ENCODE assay signal across 8 cellular contexts in the genomic region with DNA sequence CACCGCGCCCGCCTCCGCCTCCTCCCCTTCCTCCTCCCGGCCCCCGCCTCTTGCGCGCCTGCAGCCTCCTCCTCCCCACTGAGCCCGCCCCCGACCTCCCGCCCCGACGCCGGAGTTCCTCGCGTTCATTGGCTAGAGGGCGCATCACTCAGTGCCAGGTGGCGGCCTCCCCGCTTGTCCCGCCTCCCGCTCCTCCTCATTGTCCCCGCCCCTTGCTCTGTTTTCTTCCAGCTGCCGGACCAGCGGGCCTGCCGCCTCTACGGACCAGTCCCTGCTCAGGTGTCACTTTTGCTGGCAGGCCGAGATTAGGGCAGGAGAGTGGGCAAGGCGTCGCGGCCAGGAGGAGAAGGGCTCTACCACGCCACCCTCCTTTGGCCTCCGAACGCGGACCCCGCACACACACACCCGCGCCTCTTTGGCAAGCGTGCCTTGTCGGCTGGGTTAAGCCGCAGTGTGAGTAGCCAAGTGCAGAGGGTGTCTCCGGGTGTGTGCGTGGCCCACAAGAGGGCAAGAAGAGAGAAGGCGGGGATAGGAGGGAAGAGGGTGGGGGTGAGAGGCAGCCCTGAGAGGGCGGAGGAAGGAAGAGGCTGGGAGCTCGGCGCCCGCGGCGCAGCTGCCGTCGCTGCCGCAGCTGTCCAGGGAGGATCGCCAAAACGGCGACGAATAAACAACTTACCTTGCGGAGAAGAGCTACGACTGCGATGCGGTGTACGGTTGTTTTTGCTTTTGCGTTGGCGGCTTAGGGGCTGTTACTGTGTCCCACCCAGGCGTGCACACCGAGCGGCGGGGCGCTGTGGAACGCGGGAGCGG. TPM values are rescaled to one million over a fixed set of nuclear protein-coding genes. Genes with fewer than 3 reads are reported as not detected.
DNase-seq lines count a peak whose midpoint lies in the region; ATAC-seq and TF ChIP-seq lines count a peak whose summit lies in the region.

No MANE protein-coding gene starts in this region.

- H3K9me3 ChIP-seq in upper lobe of right lung: no peaks in the 10 kb centered on the region

- H3K27me3 ChIP-seq in upper lobe of right lung: no peaks in the 10 kb centered on the region

- TF ChIP-seq CTCF in GM13977 (IDR thresholded peaks at IDR 0.05; ENCODE audit: extremely low read depth, insufficient read depth, missing control alignments): no peak
- no peak for TF ChIP-seq CTCF in upper lobe of right lung (IDR thresholded peaks at IDR 0.05)

- DNase-seq in GM13977 (ENCODE audit: low spot score) (peak; percentile 99), NCI-H1436 treated with DMSO at 0.1 percent for 48 hours (lab: John Stamatoyannopoulos, UW) (peak; percentile 82), T follicular helper cell (ENCODE audit: low read depth) (peak; percentile 99), amniotic epithelial cell (ENCODE audit: low read depth) (peak; percentile 93), left cardiac atrium (peak; percentile 99), posterior vena cava (ENCODE audit: low spot score) (peak; percentile 100), upper lobe of right lung (peak; percentile 100)

- H3K36me3 ChIP-seq in upper lobe of right lung: no peaks in the 10 kb centered on the region

- peak overlapping the region; percentile 92 for H3K27ac ChIP-seq in upper lobe of right lung

- H3K4me1 ChIP-seq in upper lobe of right lung: peaks cover 17% of the 10 kb centered on the region

- ATAC-seq in HG02870 (IDR thresholded peaks at IDR 0.05; ENCODE audit: unreplicated experiment) (peak; percentile 81), left cardiac atrium (peak; percentile 92 to 95), upper lobe of right lung (peak; percentile 94)

- H3K4me3 ChIP-seq in upper lobe of right lung: peak overlapping the region; percentile 73

- intact Hi-C loops in left cardiac atrium (cut with DNase I) (loop anchor here in 1 of 2 donors (5.0 kb wide), 2 partner anchors 155 to 175 kb away; no protein-coding TSS in a partner anchor), posterior vena cava (cut with DNase I) (no loop called here), upper lobe of right lung (cut with DNase I) (no loop called here)

- in situ Hi-C loops in GM13977 (cut with MboI; ENCODE audit: low pct_unique_long_range_greater_than_20kb, low sequenced_read_pairs, unreplicated experiment): no loop called here

RNA-seq across cellular contexts. Expression of a gene that starts 0.4 kb away (rescaled TPM):
- total RNA-seq in left cardiac atrium (10 to 100 TPM; 22.0 to 25.7 TPM), posterior vena cava (10 to 100 TPM; 45.2 to 58.2 TPM), upper lobe of right lung (48.0 TPM)

Comparison
In these comparisons a context has a peak if more than half of its experiments do, and no peak if none do; other contexts are left out.
1. Peak in every context shown above with its lines: DNase-seq, ATAC-seq, H3K4me3 ChIP-seq and H3K27ac ChIP-seq.